In the genomic region with DNA sequence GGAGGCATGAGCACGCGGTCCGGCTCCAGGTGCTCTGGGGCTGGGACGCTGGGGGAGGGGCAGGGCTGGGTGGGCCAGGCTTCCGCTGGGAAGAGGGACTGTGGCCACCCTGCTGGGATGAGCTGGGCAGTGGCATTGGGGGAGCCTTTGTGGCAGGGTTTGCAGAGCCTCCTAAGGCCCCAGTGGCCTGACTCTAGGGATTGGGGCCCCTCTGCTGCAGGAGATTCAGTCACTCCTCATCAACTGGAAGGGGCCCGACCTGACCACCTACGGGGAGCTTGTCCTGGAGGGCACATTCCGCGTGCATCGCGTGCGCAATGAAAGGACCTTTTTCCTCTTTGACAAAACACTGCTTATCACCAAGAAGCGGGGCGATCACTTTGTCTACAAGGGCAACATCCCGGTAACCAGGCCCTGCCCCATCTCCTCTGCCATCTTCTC, we compare ENCODE assay signal across 19 cellular contexts.
"Had no signal": no experiment of that assay in that cellular context is flagged by ENCODE, and none has a peak within 500 bp of the region (broad histone marks: within the 10 kb centered on the region; RNA-seq: fewer than 3 reads in every experiment).

No MANE protein-coding gene starts in this region.

- H3K9me3 Mint-ChIP-seq: activated naive CD4-positive, alpha-beta T cell treated with anti-CD3 and anti-CD28 coated beads, Interleukin-2, amount 50 U/mL, for 24 hours; activated T-helper 2 cell treated with anti-CD3 and anti-CD28 coated beads, Interferon-gamma antibody, Interleukin-2, Interleukin-4, amounts not matched to agents 10 μg/mL and 5 μg/mL and 100 μg/mL, durations not matched to agents 14 hours and 24 hours and 36 hours; neural progenitor cell; stimulated activated effector memory CD8-positive, alpha-beta T cell treated with anti-CD3 and anti-CD28 coated beads, Interleukin-12 subunit alpha, Interleukin-12 subunit beta, amount 100 ng/mL, for 72 hours; T-helper 1 cell treated with Interleukin-12 subunit alpha and Interleukin-12 subunit beta and Interleukin-4 antibody, amounts not matched to agents 30 μg/mL and 1 μg/mL, for 36 hours had no signal

- H3K4me3 Mint-ChIP-seq: activated naive CD4-positive, alpha-beta T cell treated with anti-CD3 and anti-CD28 coated beads, Interleukin-2, amount 50 U/mL, for 24 hours; neural progenitor cell; stimulated activated effector memory CD8-positive, alpha-beta T cell treated with anti-CD3 and anti-CD28 coated beads, Interleukin-12 subunit alpha, Interleukin-12 subunit beta, amount 100 ng/mL, for 72 hours; T-helper 1 cell treated with Interleukin-12 subunit alpha and Interleukin-12 subunit beta and Interleukin-4 antibody, amounts not matched to agents 30 μg/mL and 1 μg/mL, for 36 hours had no signal

- H3K27me3 Mint-ChIP-seq: activated naive CD4-positive, alpha-beta T cell treated with anti-CD3 and anti-CD28 coated beads, Interleukin-2, amount 50 U/mL, for 24 hours had no signal

- H3K27ac ChIP-seq: foreskin keratinocyte, neural progenitor cell, pancreas, stomach, VCaP had no signal

- H3K36me3 Mint-ChIP-seq: activated naive CD4-positive, alpha-beta T cell treated with anti-CD3 and anti-CD28 coated beads, Interleukin-2, amount 50 U/mL, for 24 hours had no signal

- H3K4me3 ChIP-seq: ascending aorta, neural progenitor cell, pancreas, smooth muscle cell, stomach had no signal

- H3K27me3 ChIP-seq: ascending aorta, foreskin keratinocyte, neural progenitor cell, pancreas, stomach had no signal

- H3K27ac Mint-ChIP-seq: activated naive CD4-positive, alpha-beta T cell treated with anti-CD3 and anti-CD28 coated beads, Interleukin-2, amount 50 U/mL, for 24 hours; activated T-helper 2 cell treated with anti-CD3 and anti-CD28 coated beads, Interferon-gamma antibody, Interleukin-2, Interleukin-4, amounts not matched to agents 10 μg/mL and 5 μg/mL and 100 μg/mL, durations not matched to agents 14 hours and 24 hours and 36 hours; neural progenitor cell; T-helper 1 cell treated with Interleukin-12 subunit alpha and Interleukin-12 subunit beta and Interleukin-4 antibody, amounts not matched to agents 30 μg/mL and 1 μg/mL, for 36 hours had no signal

- H3K36me3 ChIP-seq: neural progenitor cell had no signal

- H3K9me3 ChIP-seq: ascending aorta, pancreas, stomach had no signal

- ATAC-seq: foreskin keratinocyte; left lobe of liver; pancreas; sciatic nerve; stimulated activated effector memory CD8-positive, alpha-beta T cell treated with anti-CD3 and anti-CD28 coated beads, Interleukin-12 subunit alpha, Interleukin-12 subunit beta, amount 100 ng/mL, for 72 hours had no signal

- DNase-seq: activated CD4-positive, alpha-beta T cell treated with anti-CD3 and anti-CD28 coated beads, Interleukin-2, amount 50 U/mL, for 4 hours; activated CD4-positive, CD25-positive, alpha-beta regulatory T cell treated with anti-CD3 and anti-CD28 coated beads, Interleukin-2, amount 50 U/mL, for 72 hours; dermis blood vessel endothelial cell; foreskin keratinocyte; hippocampal formation; stimulated activated CD4-positive, alpha-beta T cell treated with anti-CD3 and anti-CD28 coated beads, Interleukin-4, amount 100 ng/mL, for 24 hours; stomach; trophoblast cell had no signal
